ENCODE assay signal across 9 cellular contexts in genomic region chr1:22142315-22143064, GRCh38. TPM values are rescaled to one million over a fixed set of nuclear protein-coding genes. Genes with fewer than 3 reads are reported as not detected.
DNase-seq lines count a peak whose midpoint lies in the region; ATAC-seq and TF ChIP-seq lines count a peak whose summit lies in the region.
"Had no signal": no experiment of that assay in that cellular context is flagged by ENCODE, and none has a peak within 500 bp of the region (broad histone marks: within the 10 kb centered on the region; RNA-seq: fewer than 3 reads in every experiment).

No MANE protein-coding gene starts in this region.

- H3K9me3 Mint-ChIP-seq in naive thymus-derived CD8-positive, alpha-beta T cell = no peaks in the 10 kb centered on the region

- H3K27me3 ChIP-seq in Panc1 (ENCODE audit: control insufficient read depth, insufficient read depth, low read length) = no peaks in the 10 kb centered on the region

- H3K27me3 Mint-ChIP-seq in naive thymus-derived CD8-positive, alpha-beta T cell = peaks cover 14 to 55% (median 44%) of the 10 kb centered on the region in 5 donors

- DNase-seq in NCI-H748 (lab: John Stamatoyannopoulos, UW; ENCODE audit: unreplicated experiment) (peak; percentile 46), NCI-H748 treated with DMSO at 0.1 percent for 48 hours (lab: John Stamatoyannopoulos, UW) (no peak), Panc1 (ENCODE audit: low read depth, low spot score) (no peak), epithelial cell of esophagus (ENCODE audit: low read depth) (peak; percentile 60), OCI-LY7 (ENCODE audit: low spot score) (no peak), posterior vena cava (ENCODE audit: low spot score) (no peak)
- DNase-seq in naive thymus-derived CD8-positive, alpha-beta T cell = peak in 2 of 10 donors; percentile 9 to 12

- H3K9me3 ChIP-seq in Panc1 (ENCODE audit: control insufficient read depth, insufficient read depth, low read depth, low read length) = no peaks in the 10 kb centered on the region
- no peaks in the 10 kb centered on the region for H3K9me3 ChIP-seq in OCI-LY7 (ENCODE audit: low read length)

- H3K4me1 ChIP-seq in Panc1 (ENCODE audit: control insufficient read depth, insufficient read depth, low read length) (peaks cover 12% of the 10 kb centered on the region), OCI-LY7 (ENCODE audit: insufficient read depth, low read length, poor library complexity, severe bottlenecking) (peaks cover 6% of the 10 kb centered on the region)

- H3K27ac ChIP-seq in Panc1 (ENCODE audit: low read length) (no peak overlapping the region), OCI-LY7 (ENCODE audit: low read depth, low read length, poor library complexity, severe bottlenecking) (no peak overlapping the region)

- no peak overlapping the region for H3K4me2 ChIP-seq in OCI-LY7 (ENCODE audit: low read length)

- H4K20me1 ChIP-seq in OCI-LY7 (ENCODE audit: insufficient read depth, low read length) = no peaks in the 10 kb centered on the region

- POLR2A ChIA-PET in Panc1 (lab: Charles Lee) = no interaction called here
- POLR2A ChIA-PET in naive thymus-derived CD8-positive, alpha-beta T cell (lab: Charles Lee) = no interaction called here
- POLR2A ChIA-PET in OCI-LY7 (lab: Charles Lee) = no interaction called here

- BruUV-seq in Panc1 (replicated peaks; lab: Mats Ljungman, UMichigan) = no TSS peak
- no TSS peak for BruUV-seq in OCI-LY7 (replicated peaks; lab: Mats Ljungman, UMichigan)

- H3K36me3 Mint-ChIP-seq in naive thymus-derived CD8-positive, alpha-beta T cell = no peaks in the 10 kb centered on the region

- in situ Hi-C loops in Panc1 (cut with HindIII; ENCODE audit: low pct_unique_long_range_greater_than_20kb, low sequenced_read_pairs) = no loop called here

- no peaks in the 10 kb centered on the region for H3K9me2 ChIP-seq in OCI-LY7 (ENCODE audit: insufficient read depth, low read length)

- ATAC-seq in Panc1 = peak; percentile 72
- ATAC-seq in naive thymus-derived CD8-positive, alpha-beta T cell = peak; percentile 43 to 46
- ATAC-seq in HG02973 (IDR thresholded peaks at IDR 0.05; ENCODE audit: unreplicated experiment) = no peak

- TF ChIP-seq CTCF in Panc1 (IDR thresholded peaks at IDR 0.05) = no peak
- no peak for TF ChIP-seq CTCF in epithelial cell of esophagus (IDR thresholded peaks at IDR 0.05; ENCODE audit: insufficient read depth, low read depth, low read length, missing control alignments)
- no peak for TF ChIP-seq CTCF in OCI-LY7 (conservative IDR thresholded peaks at IDR 0.05; ENCODE audit: low read length)

- CTCF ChIA-PET in Panc1 (lab: Charles Lee) (interaction anchor here (0.7 to 1.1 kb wide), 3 partner anchors 96 to 274 kb away, joined by 3 to 5 read pairs (median 4); no protein-coding TSS in a partner anchor), OCI-LY7 (lab: Charles Lee; ENCODE audit: unreplicated experiment) (no interaction called here)

- H3K4me3 ChIP-seq in Panc1 (ENCODE audit: low read depth in 2 of 2, low read length in 2 of 2) (peak overlapping the region; percentile 44 to 46), epithelial cell of esophagus (ENCODE audit: low read length) (peak overlapping the region; percentile 54), OCI-LY7 (ENCODE audit: low read depth, low read length, poor library complexity, severe bottlenecking) (no peak overlapping the region)

- H3K36me3 ChIP-seq in Panc1 (ENCODE audit: control insufficient read depth, insufficient read depth, low read length) (no peaks in the 10 kb centered on the region), OCI-LY7 (ENCODE audit: insufficient read depth, low read length) (no peaks in the 10 kb centered on the region)

- H3K79me2 ChIP-seq in OCI-LY7 (ENCODE audit: insufficient read depth, low read depth, low read length) = no peaks in the 10 kb centered on the region

- no peak overlapping the region for H2AFZ ChIP-seq in OCI-LY7 (ENCODE audit: low read length)

- H3K27ac Mint-ChIP-seq in naive thymus-derived CD8-positive, alpha-beta T cell = no peak overlapping the region

- peaks cover 4 to 19% (median 11%) of the 10 kb centered on the region in 4 donors for H3K4me1 Mint-ChIP-seq in naive thymus-derived CD8-positive, alpha-beta T cell

- intact Hi-C loops in Panc1 (cut with micrococcal nuclease; ENCODE audit: unreplicated experiment) = no loop called here
- intact Hi-C loops in OCI-LY7 (cut with micrococcal nuclease; ENCODE audit: unreplicated experiment) = no loop called here
- intact Hi-C loops in posterior vena cava (cut with DNase I) = loop anchor here in 1 of 2 donors (5.0 kb wide), 1 partner anchor 35 kb away; no protein-coding TSS in a partner anchor

- H3K4me3 Mint-ChIP-seq in naive thymus-derived CD8-positive, alpha-beta T cell = peak overlapping the region in 5 of 10 donors; percentile 36 to 72 (median 63)

RNA-seq across cellular contexts. Expression of gene WNT4, which starts 0.4 kb away (rescaled TPM):
- total RNA-seq in Panc1 (2021; ENCODE audit: unreplicated experiment) (0.92 TPM), OCI-LY7 (2022) (not detected in 2 replicates), posterior vena cava (under 1 TPM; 0.10 to 0.32 TPM)
- 3.1 TPM for polyA plus RNA-seq in Panc1 (2012; ENCODE audit: insufficient read length)
- total RNA-seq in naive thymus-derived CD8-positive, alpha-beta T cell = not detected
- polyA plus RNA-seq in naive thymus-derived CD8-positive, alpha-beta T cell = not detected
- not detected in 2 replicates for total RNA-seq in OCI-LY7 (2014; rRNA removed; shearing (Covaris generic))
- total RNA-seq: T-helper 2 cell treated with Interferon-gamma antibody and Interleukin-4, amounts not matched to agents 100 ng/mL and 5 ng/mL, for 36 hours had no signal

Comparison
In these comparisons a context has a peak if more than half of its experiments do, and no peak if none do; other contexts are left out.
1. DNase-seq: peak in NCI-H748 (single experiment) and epithelial cell of esophagus (single experiment); none in NCI-H748 treated with DMSO at 0.1 percent for 48 hours (single experiment), Panc1 (single experiment), OCI-LY7 (single experiment) and posterior vena cava (single experiment).